Comparison of ENCODE assay signal across 8 cellular contexts in the genomic region with DNA sequence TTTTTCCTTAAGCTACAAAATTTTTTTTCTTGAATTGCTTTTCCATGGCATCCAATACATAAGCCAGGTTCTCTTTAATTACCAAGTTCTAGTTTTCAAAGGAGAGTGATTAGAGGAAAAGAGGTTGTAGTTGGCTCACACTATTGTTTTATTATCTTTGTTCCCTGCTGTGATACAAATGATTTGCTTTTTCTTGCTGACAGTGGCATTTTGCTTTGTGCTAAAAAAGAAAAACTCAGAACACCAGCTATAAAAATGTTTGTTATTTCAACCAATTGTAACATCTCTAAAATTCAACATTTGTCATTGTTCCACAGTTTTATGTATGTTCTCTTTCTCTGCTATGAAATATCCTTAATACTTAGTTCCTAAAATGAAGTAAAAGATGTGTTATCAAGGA.
"Had no signal": no experiment of that assay in that cellular context is flagged by ENCODE, and none has a peak within 500 bp of the region (broad histone marks: within the 10 kb centered on the region; RNA-seq: fewer than 3 reads in every experiment).

No MANE protein-coding gene starts in this region.

- H3K4me2 ChIP-seq: GM23338 had no signal

- H2AFZ ChIP-seq: GM23338 had no signal

- H3K4me3 ChIP-seq: GM23338, K562 had no signal

- FAIRE-seq: H1, H54, HTR-8/SVneo, K562 had no signal

- DNase-seq: H9, HCEC 1CT, KG1 had no signal

- ATAC-seq: GM23338, K562 had no signal
